8 cellular contexts compared by ENCODE assay signal in genomic region chr4:1167244-1167949, GRCh38. TPM values are rescaled to one million over a fixed set of nuclear protein-coding genes. Genes with fewer than 3 reads are reported as not detected.
DNase-seq lines count a peak whose midpoint lies in the region; ATAC-seq and TF ChIP-seq lines count a peak whose summit lies in the region.

No MANE protein-coding gene starts in this region.

- ATAC-seq in GM21717 (IDR thresholded peaks at IDR 0.05; ENCODE audit: unreplicated experiment), result peak; percentile 79
- peak; percentile 70 for ATAC-seq in foreskin keratinocyte

- H2BK120ac ChIP-seq in neuronal stem cell (ENCODE audit: low read depth, low read length), result no peak overlapping the region

- H3K79me2 ChIP-seq in KMS-11 (ENCODE audit: insufficient read depth, low read depth), result no peaks in the 10 kb centered on the region

- peak overlapping the region; percentile 69 for H2AK5ac ChIP-seq in neuronal stem cell (ENCODE audit: low read depth, low read length)

- intact Hi-C loops in activated T-helper 2 cell treated with anti-CD3 and anti-CD28 coated beads, Interferon-gamma antibody, Interleukin-2, Interleukin-4, amounts not matched to agents 10 μg/mL and 5 μg/mL and 100 μg/mL, durations not matched to agents 14 hours and 24 hours and 36 hours (cut with micrococcal nuclease), result loop anchor here (1.0 to 5.0 kb wide), 7 partner anchors 19 to 184 kb away; partner anchors contain the start of gene MAEA

- peak overlapping the region; percentile 70 for H3K4ac ChIP-seq in neuronal stem cell (ENCODE audit: low read length)

- H3K14ac ChIP-seq in neuronal stem cell (ENCODE audit: low read length), result no peak overlapping the region

- DNase-seq in DMS79 treated with DMSO at 0.1 percent for 48 hours (lab: John Stamatoyannopoulos, UW), result peak; percentile 54
- peak; percentile 97 for DNase-seq in RPMI8226
- DNase-seq in activated T-helper 2 cell treated with anti-CD3 and anti-CD28 coated beads, Interferon-gamma antibody, Interleukin-2, Interleukin-4, amounts not matched to agents 10 μg/mL and 5 μg/mL and 100 μg/mL, durations not matched to agents 14 hours and 24 hours and 36 hours (ENCODE audit: low spot score), result peak; percentile 86
- DNase-seq in foreskin keratinocyte, result peak; percentile 34 to 70
- DNase-seq in neuronal stem cell (ENCODE audit: low spot score), result peak; percentile 77
- peak; percentile 45 for DNase-seq in stromal cell of bone marrow (ENCODE audit: low read depth)

- H2BK12ac ChIP-seq in neuronal stem cell (ENCODE audit: low read length), result no peak overlapping the region

- H3K4me2 ChIP-seq in KMS-11, result peak overlapping the region; percentile 80
- peak overlapping the region; percentile 97 for H3K4me2 ChIP-seq in neuronal stem cell (ENCODE audit: insufficient read depth, low read length, poor library complexity, severe bottlenecking)

- H4K91ac ChIP-seq in neuronal stem cell (ENCODE audit: low read depth, low read length, poor library complexity), result no peak overlapping the region

- H3K36me3 Mint-ChIP-seq in activated T-helper 2 cell treated with anti-CD3 and anti-CD28 coated beads, Interferon-gamma antibody, Interleukin-2, Interleukin-4, amounts not matched to agents 10 μg/mL and 5 μg/mL and 100 μg/mL, durations not matched to agents 14 hours and 24 hours and 36 hours (ENCODE audit: low read depth), result peaks cover 6% of the 10 kb centered on the region

- H3K4me1 ChIP-seq in KMS-11 (ENCODE audit: low read depth, poor library complexity, severe bottlenecking), result peaks cover 3% of the 10 kb centered on the region
- no peaks in the 10 kb centered on the region for H3K4me1 ChIP-seq in foreskin keratinocyte
- peaks cover 0 to 2% of the 10 kb centered on the region in 2 donors for H3K4me1 ChIP-seq in neuronal stem cell (ENCODE audit: control insufficient read depth in 2 of 2, insufficient read depth in 1 of 2, low read depth in 1 of 2, low read length in 2 of 2)

- H3K27ac ChIP-seq in KMS-11 (peak overlapping the region; percentile 55), foreskin keratinocyte (no peak overlapping the region), neuronal stem cell (replicated peaks; ENCODE audit: low read length) (peak overlapping the region; percentile 38)

- H3K18ac ChIP-seq in neuronal stem cell (ENCODE audit: low read length), result peak overlapping the region; percentile 98

- H3K9ac ChIP-seq in KMS-11, result peak overlapping the region; percentile 88
- H3K9ac ChIP-seq in neuronal stem cell (ENCODE audit: low read depth, low read length, poor library complexity), result peak overlapping the region; percentile 91

- H3K36me3 ChIP-seq in KMS-11 (ENCODE audit: insufficient read depth) (no peaks in the 10 kb centered on the region), neuronal stem cell (replicated peaks in 1 of 2; ENCODE audit: control insufficient read depth in 2 of 2, insufficient read depth in 2 of 2, low read length in 2 of 2) (no peaks in the 10 kb centered on the region)

- H3K27ac Mint-ChIP-seq in activated T-helper 2 cell treated with anti-CD3 and anti-CD28 coated beads, Interferon-gamma antibody, Interleukin-2, Interleukin-4, amounts not matched to agents 10 μg/mL and 5 μg/mL and 100 μg/mL, durations not matched to agents 14 hours and 24 hours and 36 hours, result peak overlapping the region; percentile 60

- H2BK5ac ChIP-seq in neuronal stem cell (ENCODE audit: low read length), result no peak overlapping the region

- H2BK15ac ChIP-seq in neuronal stem cell (ENCODE audit: low read length), result peak overlapping the region; percentile 28

- peak overlapping the region; percentile 46 for H3K23ac ChIP-seq in neuronal stem cell (ENCODE audit: low read depth, low read length, poor library complexity)

- H4K20me1 ChIP-seq in KMS-11 (ENCODE audit: insufficient read depth), result no peaks in the 10 kb centered on the region

- H3K79me1 ChIP-seq in neuronal stem cell (ENCODE audit: low read depth, low read length), result peaks cover 5% of the 10 kb centered on the region

- H3K4me3 ChIP-seq in KMS-11 (IDR thresholded peaks at IDR 0.05; ENCODE audit: insufficient read depth, low read depth, low read length), result peak overlapping the region; percentile 61
- peak overlapping the region; percentile 43 to 78 for H3K4me3 ChIP-seq in neuronal stem cell (ENCODE audit: low read length in 2 of 2)

- TF ChIP-seq CTCF in KMS-11 (conservative IDR thresholded peaks at IDR 0.05; ENCODE audit: low read depth, low read length), result peak; percentile 81
- peak; percentile 87 for TF ChIP-seq CTCF in foreskin keratinocyte (conservative IDR thresholded peaks at IDR 0.05)

- H3K27me3 ChIP-seq in KMS-11 (ENCODE audit: insufficient read depth, low read depth) (no peaks in the 10 kb centered on the region), foreskin keratinocyte (peaks cover 50% of the 10 kb centered on the region), neuronal stem cell (ENCODE audit: control insufficient read depth in 3 of 3, insufficient read depth in 3 of 3, low read depth in 1 of 3, low read length in 3 of 3) (peaks cover 23 to 58% (median 45%) of the 10 kb centered on the region in 3 experiments)

- peaks cover 19% of the 10 kb centered on the region for H3K4me1 Mint-ChIP-seq in activated T-helper 2 cell treated with anti-CD3 and anti-CD28 coated beads, Interferon-gamma antibody, Interleukin-2, Interleukin-4, amounts not matched to agents 10 μg/mL and 5 μg/mL and 100 μg/mL, durations not matched to agents 14 hours and 24 hours and 36 hours (ENCODE audit: low read depth)

- H2AFZ ChIP-seq in KMS-11 (ENCODE audit: low read depth) (peak overlapping the region; percentile 93), neuronal stem cell (ENCODE audit: low read length) (peak overlapping the region; percentile 96)

- H4K8ac ChIP-seq in neuronal stem cell (ENCODE audit: low read depth, low read length), result no peak overlapping the region

- no CpG with 5 or more reads among the region's 51 CpGs for WGBS in neuronal stem cell (ENCODE audit: extremely low coverage in 2 of 2, insufficient read length in 2 of 2, insufficient replicate concordance in 1 of 2), 2 donors

- peak overlapping the region; percentile 74 for H3K4me3 Mint-ChIP-seq in activated T-helper 2 cell treated with anti-CD3 and anti-CD28 coated beads, Interferon-gamma antibody, Interleukin-2, Interleukin-4, amounts not matched to agents 10 μg/mL and 5 μg/mL and 100 μg/mL, durations not matched to agents 14 hours and 24 hours and 36 hours (ENCODE audit: low read depth)

- H3K27me3 Mint-ChIP-seq in activated T-helper 2 cell treated with anti-CD3 and anti-CD28 coated beads, Interferon-gamma antibody, Interleukin-2, Interleukin-4, amounts not matched to agents 10 μg/mL and 5 μg/mL and 100 μg/mL, durations not matched to agents 14 hours and 24 hours and 36 hours (ENCODE audit: low read depth), result peaks cover 17% of the 10 kb centered on the region

- H3K9me3 Mint-ChIP-seq in activated T-helper 2 cell treated with anti-CD3 and anti-CD28 coated beads, Interferon-gamma antibody, Interleukin-2, Interleukin-4, amounts not matched to agents 10 μg/mL and 5 μg/mL and 100 μg/mL, durations not matched to agents 14 hours and 24 hours and 36 hours, result no peaks in the 10 kb centered on the region

- peaks cover 8 to 17% of the 10 kb centered on the region in 2 donors for H3K9me3 ChIP-seq in neuronal stem cell (replicated peaks in 1 of 2; ENCODE audit: control insufficient read depth in 2 of 2, insufficient read depth in 1 of 2, low read depth in 1 of 2, low read length in 2 of 2)

RNA-seq across cellular contexts. Expression of gene SPON2, which starts 5.0 kb away (rescaled TPM):
- total RNA-seq in activated T-helper 2 cell treated with anti-CD3 and anti-CD28 coated beads, Interferon-gamma antibody, Interleukin-2, Interleukin-4, amounts not matched to agents 10 μg/mL and 5 μg/mL and 100 μg/mL, durations not matched to agents 14 hours and 24 hours and 36 hours, result 26.1 and 26.7 TPM in 2 replicates
- 0.32 and 0.65 TPM in 2 replicates for total RNA-seq in foreskin keratinocyte
- polyA plus RNA-seq in foreskin keratinocyte, result 0.12 and 0.41 TPM in 2 replicates
- polyA plus RNA-seq in neuronal stem cell (2013, experiment 1 of 2), result 5.9 TPM
- 5.8 TPM for polyA plus RNA-seq in neuronal stem cell (2013, experiment 2 of 2)

RNA-seq across cellular contexts. Expression of gene RNF212, which starts 54.0 kb away (rescaled TPM):
- total RNA-seq in activated T-helper 2 cell treated with anti-CD3 and anti-CD28 coated beads, Interferon-gamma antibody, Interleukin-2, Interleukin-4, amounts not matched to agents 10 μg/mL and 5 μg/mL and 100 μg/mL, durations not matched to agents 14 hours and 24 hours and 36 hours, result 0.62 and 0.85 TPM in 2 replicates
- 0.17 and 0.35 TPM in 2 replicates for total RNA-seq in foreskin keratinocyte
- polyA plus RNA-seq in foreskin keratinocyte, result 0.28 and 0.37 TPM in 2 replicates
- polyA plus RNA-seq in neuronal stem cell (2013, experiment 1 of 2), result 5.1 TPM
- 5.5 TPM for polyA plus RNA-seq in neuronal stem cell (2013, experiment 2 of 2)

Comparison
In these comparisons a context has a peak if more than half of its experiments do, and no peak if none do; other contexts are left out.
1. DNase-seq: peak in every context shown above with its lines; median percentile 97 in RPMI8226; 86 in activated T-helper 2 cell treated with anti-CD3 and anti-CD28 coated beads, Interferon-gamma antibody, Interleukin-2, Interleukin-4, amounts not matched to agents 10 μg/mL and 5 μg/mL and 100 μg/mL, durations not matched to agents 14 hours and 24 hours and 36 hours; 77 in neuronal stem cell; 54 in DMS79 treated with DMSO at 0.1 percent for 48 hours; 52 in foreskin keratinocyte; 45 in stromal cell of bone marrow.
2. RNA of gene SPON2, which starts 5.0 kb away (total RNA-seq): 26.1 to 26.7 TPM in activated T-helper 2 cell treated with anti-CD3 and anti-CD28 coated beads, Interferon-gamma antibody, Interleukin-2, Interleukin-4, amounts not matched to agents 10 μg/mL and 5 μg/mL and 100 μg/mL, durations not matched to agents 14 hours and 24 hours and 36 hours; 0.32 to 0.65 TPM in foreskin keratinocyte; every median in the first group is over 10 times any median in the second.